Comparison of ENCODE assay signal across 12 cellular contexts in genomic region chr1:213973129-213973528, GRCh38. TPM values are rescaled to one million over a fixed set of nuclear protein-coding genes. Genes with fewer than 3 reads are reported as not detected.
"Had no signal": no experiment of that assay in that cellular context is flagged by ENCODE, and none has a peak within 500 bp of the region (broad histone marks: within the 10 kb centered on the region; RNA-seq: fewer than 3 reads in every experiment).

No MANE protein-coding gene starts in this region.

- H3K36me3 ChIP-seq: ovary had no signal

- H3K9me3 ChIP-seq: ovary had no signal

- H3K4me3 ChIP-seq: coronary artery, ovary had no signal

- H3K27me3 ChIP-seq: ovary had no signal

- DNase-seq: activated CD4-positive, alpha-beta T cell treated with anti-CD3 and anti-CD28 coated beads for 4 hours; activated naive CD4-positive, alpha-beta T cell treated with anti-CD3 and anti-CD28 coated beads, Interleukin-2, amount 50 U/mL, for 16 hours; activated T-cell treated with anti-CD3 and anti-CD28 coated beads for 4 hours; caudate nucleus; effector CD4-positive, alpha-beta T cell; ovary; stimulated activated CD4-positive, alpha-beta T cell treated with anti-CD3 and anti-CD28 coated beads, Interleukin-4, amount 100 ng/mL, for 1 hour; stimulated activated CD8-positive, alpha-beta memory T cell treated with anti-CD3 and anti-CD28 coated beads, Interleukin-4, amount 100 ng/mL, for 48 hours; T-helper 9 cell had no signal

- H3K27ac ChIP-seq: coronary artery, ovary had no signal

- ATAC-seq: activated T-helper 17 cell treated with anti-CD3 and anti-CD28 coated beads, Interleukin-2, amount 50 U/mL, for 72 hours had no signal

RNA-seq across cellular contexts. Expression of gene PROX1, which starts 14.6 kb away (rescaled TPM):
- total RNA-seq: activated CD8-positive, alpha-beta memory T cell treated with anti-CD3 and anti-CD28 coated beads for 36 hours had no signal
